In genomic region chr6:20811112-20811746, GRCh38 we compare ENCODE assay signal across 9 cellular contexts.
DNase-seq lines count a peak whose midpoint lies in the region; ATAC-seq and TF ChIP-seq lines count a peak whose summit lies in the region.
"Had no signal": no experiment of that assay in that cellular context is flagged by ENCODE, and none has a peak within 500 bp of the region (broad histone marks: within the 10 kb centered on the region; RNA-seq: fewer than 3 reads in every experiment).

No MANE protein-coding gene starts in this region.

- peaks cover 0 to 20% of the 10 kb centered on the region in 2 donors for H3K9me3 ChIP-seq in right atrium auricular region

- H3K27ac ChIP-seq in right atrium auricular region: peak overlapping the region; percentile 27 to 54

- no peak overlapping the region for H3K27ac Mint-ChIP-seq in activated naive CD4-positive, alpha-beta T cell treated with anti-CD3 and anti-CD28 coated beads, Interleukin-2, amount 50 U/mL, for 72 hours

- peaks cover 6 to 14% of the 10 kb centered on the region in 2 donors for H3K9me3 Mint-ChIP-seq in activated naive CD4-positive, alpha-beta T cell treated with anti-CD3 and anti-CD28 coated beads, Interleukin-2, amount 50 U/mL, for 72 hours

- H3K27me3 ChIP-seq in right atrium auricular region: no peaks in the 10 kb centered on the region

- no peak for TF ChIP-seq CTCF in right atrium auricular region (IDR thresholded peaks at IDR 0.05)

- H3K4me1 ChIP-seq in right atrium auricular region: peaks cover 0 to 29% of the 10 kb centered on the region in 2 donors

- ATAC-seq in GM19397 (IDR thresholded peaks at IDR 0.05; ENCODE audit: unreplicated experiment): no peak
- ATAC-seq in HG02970 (IDR thresholded peaks at IDR 0.05; ENCODE audit: low FRiP score, unreplicated experiment): no peak
- ATAC-seq in activated naive CD4-positive, alpha-beta T cell treated with anti-CD3 and anti-CD28 coated beads, Interleukin-2, amount 50 U/mL, for 72 hours: no peak

- peaks cover 24 to 30% of the 10 kb centered on the region in 2 donors for H3K36me3 Mint-ChIP-seq in activated naive CD4-positive, alpha-beta T cell treated with anti-CD3 and anti-CD28 coated beads, Interleukin-2, amount 50 U/mL, for 72 hours

- H3K36me3 ChIP-seq in right atrium auricular region: no peaks in the 10 kb centered on the region

- DNase-seq in stimulated activated CD4-positive, alpha-beta T cell treated with anti-CD3 and anti-CD28 coated beads, Interleukin-1b, Interleukin-23, amount 100 ng/mL, for 48 hours: peak; percentile 6
- no peak for DNase-seq in stimulated activated CD4-positive, alpha-beta T cell treated with anti-CD3 and anti-CD28 coated beads, Interleukin-4, amount 100 ng/mL, for 1 hour
- DNase-seq in T1000 (lab: John Stamatoyannopoulos, UW) (peak; percentile 57), right atrium auricular region (ENCODE audit: low spot score) (no peak), Kasumi-1 (lab: John Stamatoyannopoulos, UW) (no peak)
- DNase-seq in activated naive CD4-positive, alpha-beta T cell treated with anti-CD3 and anti-CD28 coated beads, Interleukin-2, amount 50 U/mL, for 72 hours (ENCODE audit: low spot score in 2 of 2): no peak
- DNase-seq: NCI-H2081 treated with DMSO at 0.1 percent for 48 hours had no signal

- no peak overlapping the region for H3K4me3 ChIP-seq in right atrium auricular region

Comparison
In these comparisons a context has a peak if more than half of its experiments do, and no peak if none do; other contexts are left out.
1. DNase-seq: peak in stimulated activated CD4-positive, alpha-beta T cell treated with anti-CD3 and anti-CD28 coated beads, Interleukin-1b, Interleukin-23, amount 100 ng/mL, for 48 hours (single experiment) and T1000 (single experiment); none in stimulated activated CD4-positive, alpha-beta T cell treated with anti-CD3 and anti-CD28 coated beads, Interleukin-4, amount 100 ng/mL, for 1 hour (single experiment), right atrium auricular region (single experiment), Kasumi-1 (0 of 2) and activated naive CD4-positive, alpha-beta T cell treated with anti-CD3 and anti-CD28 coated beads, Interleukin-2, amount 50 U/mL, for 72 hours (0 of 2).